Comparison of ENCODE assay signal across 9 cellular contexts in the genomic region with DNA sequence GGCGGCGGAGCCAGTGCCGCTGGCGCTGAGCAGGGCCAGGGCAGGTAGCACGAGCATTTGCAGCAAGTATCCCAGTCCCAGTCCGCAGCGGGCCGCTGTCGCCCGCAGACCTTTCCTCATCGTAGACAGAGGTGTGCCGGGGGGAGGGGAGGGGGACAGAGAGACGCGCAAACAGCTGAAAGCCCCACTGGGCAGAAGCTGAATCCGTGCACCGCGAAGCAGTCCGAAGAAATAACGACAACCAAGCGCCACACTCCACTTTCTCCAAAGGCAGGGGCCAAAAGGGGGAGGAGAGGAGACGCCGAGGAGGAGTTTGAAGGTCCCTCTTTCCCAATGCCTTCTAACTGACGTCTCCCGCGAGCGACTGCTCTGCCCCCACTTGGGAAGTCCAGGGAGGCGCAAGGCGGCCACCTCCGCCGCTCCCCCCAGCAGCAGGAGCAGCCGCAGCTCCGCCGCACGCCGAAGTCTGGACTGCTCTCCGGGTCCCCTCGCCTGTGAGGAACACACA. TPM values are rescaled to one million over a fixed set of nuclear protein-coding genes. Genes with fewer than 3 reads are reported as not detected.
A peak's percentile ranks its signal among the peaks of the same experiment; 100 is the strongest.
DNase-seq lines count a peak whose midpoint lies in the region; ATAC-seq and TF ChIP-seq lines count a peak whose summit lies in the region.
"Had no signal": no experiment of that assay in that cellular context is flagged by ENCODE, and none has a peak within 500 bp of the region (broad histone marks: within the 10 kb centered on the region; RNA-seq: fewer than 3 reads in every experiment).

A gene (minus strand): TSS at position 236 of the 508 bp plus-strand sequence.

- peak; percentile 78 for ATAC-seq in thoracic aorta (ENCODE audit: insufficient number of reproducible peaks, low FRiP score, low read depth)
- no peak for ATAC-seq in GM21619 (IDR thresholded peaks at IDR 0.05; ENCODE audit: unreplicated experiment)

- H3K27ac ChIP-seq in SJSA1: no peak within 1 kb of the TSS
- H3K27ac ChIP-seq in mesodermal cell (ENCODE audit: low read depth, low read length, severe bottlenecking): peak within 1 kb of the TSS; percentile 82
- H3K27ac ChIP-seq in thoracic aorta: peak within 1 kb of the TSS; percentile 91
- H3K27ac ChIP-seq: C4-2B had no signal

- H3K4me1 ChIP-seq in SJSA1 (replicated peaks) (peaks cover 17% of the 10 kb centered on the region), endocrine pancreas (ENCODE audit: control insufficient read depth, insufficient read depth, low read length) (no peaks in the 10 kb centered on the region), mesodermal cell (ENCODE audit: control insufficient read depth, insufficient read depth, low read length, poor library complexity, severe bottlenecking) (no peaks in the 10 kb centered on the region), thoracic aorta (ENCODE audit: control insufficient read depth in 1 of 2, low read depth in 2 of 2) (peaks cover 0 to 17% of the 10 kb centered on the region in 2 donors)

- H3K9me3 ChIP-seq in SJSA1 (replicated peaks) (no peaks in the 10 kb centered on the region), endocrine pancreas (ENCODE audit: control insufficient read depth, low read length) (no peaks in the 10 kb centered on the region), mesodermal cell (ENCODE audit: control insufficient read depth, low read length) (no peaks in the 10 kb centered on the region), thoracic aorta (no peaks in the 10 kb centered on the region)

- H3K36me3 ChIP-seq in SJSA1: no peaks in the 10 kb centered on the region
- H3K36me3 ChIP-seq in endocrine pancreas (ENCODE audit: control insufficient read depth, insufficient read depth, low read length): no peaks in the 10 kb centered on the region
- H3K36me3 ChIP-seq in mesodermal cell (ENCODE audit: control insufficient read depth, insufficient read depth, low read length): no peaks in the 10 kb centered on the region
- H3K36me3 ChIP-seq in thoracic aorta: no peaks in the 10 kb centered on the region

- DNase-seq in NCI-H524 (lab: John Stamatoyannopoulos, UW) (peak; percentile 20 to 52), NCI-H524 treated with DMSO at 0.1 percent for 48 hours (lab: John Stamatoyannopoulos, UW) (no peak), SJSA1 (ENCODE audit: low read depth in 1 of 2, low spot score in 2 of 2) (peak; percentile 23 to 48), thoracic aorta (ENCODE audit: low spot score) (peak; percentile 45), foreskin melanocyte (no peak)

- H3K4me3 ChIP-seq in SJSA1 (peak within 1 kb of the TSS; percentile 45), endocrine pancreas (ENCODE audit: control insufficient read depth, insufficient read depth, low read length) (peak within 1 kb of the TSS; percentile 92), mesodermal cell (ENCODE audit: extremely low read depth, insufficient read depth, low read length, poor library complexity, severe bottlenecking) (peak within 1 kb of the TSS; percentile 74), thoracic aorta (peak within 1 kb of the TSS; percentile 87)

- peaks cover 64% of the 10 kb centered on the region for H3K27me3 ChIP-seq in SJSA1 (replicated peaks)
- no peaks in the 10 kb centered on the region for H3K27me3 ChIP-seq in endocrine pancreas (ENCODE audit: control insufficient read depth, insufficient read depth, low read length)
- no peaks in the 10 kb centered on the region for H3K27me3 ChIP-seq in thoracic aorta (replicated peaks; ENCODE audit: insufficient read depth)

- peak within 1 kb of the TSS; percentile 68 for H3K9ac ChIP-seq in endocrine pancreas (ENCODE audit: control insufficient read depth, insufficient read depth, low read length)

- WGBS in mesodermal cell (ENCODE audit: insufficient coverage in 2 of 2), 2 experiments: 0% methylated on average over 11 to 13 of the region's 37 CpGs

- TF ChIP-seq CTCF in thoracic aorta (IDR thresholded peaks at IDR 0.05): no peak

RNA-seq across cellular contexts. Expression of the gene that starts here (rescaled TPM):
- total RNA-seq in SJSA1 (2014; rRNA removed; shearing (Covaris generic)): 0.03 TPM in 1 of 2 replicates, not detected in the other
- polyA plus RNA-seq in mesodermal cell (2013, experiment 1 of 2): 41.3 TPM
- polyA plus RNA-seq in mesodermal cell (2013, experiment 2 of 2): 31.8 TPM
- 10 to 100 TPM in 1 of 2 donors, 1 to 10 TPM in 1; 5.3 to 10.0 TPM for total RNA-seq in thoracic aorta

Comparison
In these comparisons a context has a peak if more than half of its experiments do, and no peak if none do; other contexts are left out.
1. DNase-seq: peak in NCI-H524 (2 of 2) and thoracic aorta (single experiment); none in NCI-H524 treated with DMSO at 0.1 percent for 48 hours (single experiment) and foreskin melanocyte (single experiment).
2. Peak in DNase-seq and H3K4me3 ChIP-seq in SJSA1; RNA of the gene not detected or under 1 TPM.
3. Peak in every context shown above with its lines, with median percentiles within 50 percentile points of each other: H3K4me3 ChIP-seq.